In genomic region chr12:21814327-21814726, GRCh38 we compare ENCODE assay signal across 17 cellular contexts. TPM values are rescaled to one million over a fixed set of nuclear protein-coding genes. Genes with fewer than 3 reads are reported as not detected.
DNase-seq lines count a peak whose midpoint lies in the region; ATAC-seq, FAIRE-seq and TF ChIP-seq lines count a peak whose summit lies in the region.
"Had no signal": no experiment of that assay in that cellular context is flagged by ENCODE, and none has a peak within 500 bp of the region (broad histone marks: within the 10 kb centered on the region; RNA-seq: fewer than 3 reads in every experiment).

No MANE protein-coding gene starts in this region.

- H3K27ac ChIP-seq in heart left ventricle (peak overlapping the region in 10 of 12 donors; percentile 5 to 67 (median 43)), right cardiac atrium (ENCODE audit: low read length) (no peak overlapping the region), 22Rv1 (peak overlapping the region; percentile 39), HepG2 (ENCODE audit: extremely low read length, insufficient read depth, low read length) (no peak overlapping the region), pancreas (no peak overlapping the region), vagina (no peak overlapping the region)
- H3K27ac ChIP-seq: BLaER1 had no signal

- POLR2A ChIA-PET in HepG2 (lab: Yijun Ruan, JAX): no interaction called here

- no peak for TF ChIP-seq EP300 in HepG2 (IDR thresholded peaks at IDR 0.05; ENCODE audit: low read depth in 2 of 2, low read length in 2 of 2)
- TF ChIP-seq EP300 in HepG2 (CRISPR knock-in tag; IDR thresholded peaks at IDR 0.05; ENCODE audit: borderline replicate concordance): no peak

- no peak overlapping the region for H2AFZ ChIP-seq in HepG2 (ENCODE audit: low read length)

- ATAC-seq in heart left ventricle (no peak), right cardiac atrium (no peak), HepG2 (no peak), pancreas (peak in 3 of 4 donors; percentile 32 to 60 (median 38))
- ATAC-seq: GM12878 had no signal

- H3K27me3 ChIP-seq in heart left ventricle (no peaks in the 10 kb centered on the region), right cardiac atrium (ENCODE audit: control insufficient read depth, insufficient read depth) (no peaks in the 10 kb centered on the region), HepG2 (ENCODE audit: control insufficient read depth in 1 of 2, insufficient read depth in 2 of 2, low read length in 2 of 2) (no peaks in the 10 kb centered on the region), pancreas (no peaks in the 10 kb centered on the region), vagina (no peaks in the 10 kb centered on the region)
- H3K27me3 ChIP-seq: BLaER1 had no signal

- 88 to 97% (median 94%) methylated on average over 2 of the region's 2 CpGs for WGBS in heart left ventricle, 4 donors
- 85% methylated on average over 2 of the region's 2 CpGs for WGBS in right cardiac atrium
- WGBS in HepG2 (ENCODE audit: low lambda C conversion rate): 32% methylated on average over 2 of the region's 2 CpGs
- WGBS in pancreas, 2 donors: 68 to 70% methylated on average over 2 of the region's 2 CpGs

- CTCF ChIA-PET in HepG2 (lab: Yijun Ruan, JAX; ENCODE audit: low intra/inter-chr PET ratio, low total read pairs): no interaction called here

- TF ChIP-seq CTCF in heart left ventricle (IDR thresholded peaks at IDR 0.05) (no peak), 22Rv1 (IDR thresholded peaks at IDR 0.05) (no peak), HepG2 (CRISPR knock-in tag; IDR thresholded peaks at IDR 0.05) (no peak), pancreas (IDR thresholded peaks at IDR 0.05) (no peak), vagina (IDR thresholded peaks at IDR 0.05) (no peak)

- no TSS peak for BruUV-seq in HepG2 (replicated peaks; lab: Mats Ljungman, UMichigan)

- H4K20me1 ChIP-seq in HepG2 (ENCODE audit: insufficient read depth, low read length): no peaks in the 10 kb centered on the region
- H4K20me1 ChIP-seq: BLaER1 had no signal

- H3K9me3 ChIP-seq in heart left ventricle (no peaks in the 10 kb centered on the region), right cardiac atrium (ENCODE audit: control insufficient read depth, low read length) (no peaks in the 10 kb centered on the region), HepG2 (ENCODE audit: low read length) (peaks cover 10% of the 10 kb centered on the region; the same call in 1 of the 2 replicates), pancreas (no peaks in the 10 kb centered on the region), vagina (no peaks in the 10 kb centered on the region)
- H3K9me3 ChIP-seq: BLaER1 had no signal

- H3K79me2 ChIP-seq in HepG2 (ENCODE audit: insufficient read depth, low read length): no peaks in the 10 kb centered on the region

- intact Hi-C loops in heart left ventricle (cut with DNase I): loop anchor here in 1 of 10 donors (5.0 kb wide), 1 partner anchor 37 kb away; no protein-coding TSS in a partner anchor
- intact Hi-C loops in right cardiac atrium (cut with DNase I): no loop called here
- intact Hi-C loops in HepG2 (cut with micrococcal nuclease; ENCODE audit: unreplicated experiment): no loop called here
- intact Hi-C loops in pancreas (cut with DNase I): no loop called here
- intact Hi-C loops in vagina (cut with DNase I): no loop called here

- TF ChIP-seq RAD21 in HepG2 (CRISPR knock-in tag; IDR thresholded peaks at IDR 0.05): no peak

- H3K4me1 ChIP-seq in heart left ventricle: peaks cover 0 to 31% (median 5%) of the 10 kb centered on the region in 12 donors
- H3K4me1 ChIP-seq in right cardiac atrium (ENCODE audit: control insufficient read depth, insufficient read depth, low read length): peaks cover 4% of the 10 kb centered on the region
- 0 out of 2 replicates have a peak, but pooled peaks cover 9% of the 10 kb centered on the region for H3K4me1 ChIP-seq in HepG2 (ENCODE audit: insufficient read depth, low read length)
- peaks cover 0 to 6% (median 0%) of the 10 kb centered on the region in 3 donors for H3K4me1 ChIP-seq in pancreas
- peaks cover 8% of the 10 kb centered on the region for H3K4me1 ChIP-seq in vagina
- H3K4me1 ChIP-seq: BLaER1 had no signal

- H3K4me2 ChIP-seq in HepG2 (ENCODE audit: low read depth, low read length): no peak overlapping the region; the same call in 1 of the 2 replicates
- H3K4me2 ChIP-seq: BLaER1 had no signal

- in situ Hi-C loops in HepG2 (cut with HindIII; ENCODE audit: extremely low pct_ligation_motif_present, low pct_unique_long_range_greater_than_20kb): no loop called here

- no peak for TF ChIP-seq POLR2A in heart left ventricle (IDR thresholded peaks at IDR 0.05)
- TF ChIP-seq POLR2A in HepG2 (IDR thresholded peaks at IDR 0.05; ENCODE audit: insufficient read depth in 1 of 2, low read depth in 2 of 2, low read length in 2 of 2): no peak
- no peak for TF ChIP-seq POLR2A in vagina (IDR thresholded peaks at IDR 0.05)

- no peak overlapping the region for H3K4me3 ChIP-seq in heart left ventricle
- H3K4me3 ChIP-seq in right cardiac atrium (ENCODE audit: low read length): no peak overlapping the region
- H3K4me3 ChIP-seq in HepG2 (replicated peaks in 1 of 3; ENCODE audit: insufficient read depth in 1 of 3, low read depth in 2 of 3, low read length in 3 of 3): no peak overlapping the region
- H3K4me3 ChIP-seq in pancreas: no peak overlapping the region
- H3K4me3 ChIP-seq in vagina: no peak overlapping the region
- H3K4me3 ChIP-seq: BLaER1, GM12878 had no signal

- FAIRE-seq in HepG2 (lab: Jason Lieb, UNC): no peak
- no peak for FAIRE-seq in pancreas (lab: Jason Lieb, UNC)
- FAIRE-seq: GM12878, H1 had no signal

- DNase-seq in heart left ventricle (no peak), right cardiac atrium (no peak), HepG2 (ENCODE audit: low spot score) (no peak), pancreas (no peak), vagina (ENCODE audit: extremely low spot score in 2 of 2) (no peak)
- DNase-seq in activated CD8-positive, alpha-beta memory T cell treated with anti-CD3 and anti-CD28 coated beads for 24 hours: no peak
- DNase-seq: 8988T; Calu3; CD4-positive, alpha-beta memory T cell; DMS79 treated with DMSO at 0.1 percent for 48 hours; H9 had no signal

- H3K36me3 ChIP-seq in heart left ventricle (peaks cover 0 to 55% (median 7%) of the 10 kb centered on the region in 9 donors), HepG2 (replicated peaks in 1 of 2; ENCODE audit: control insufficient read depth in 1 of 2, insufficient read depth in 2 of 2, low read length in 2 of 2) (no peaks in the 10 kb centered on the region), pancreas (no peaks in the 10 kb centered on the region), vagina (no peaks in the 10 kb centered on the region)
- H3K36me3 ChIP-seq: BLaER1 had no signal

- no peak overlapping the region for H3K9ac ChIP-seq in HepG2 (ENCODE audit: insufficient read depth, low read depth, low read length)
- H3K9ac ChIP-seq: BLaER1 had no signal

TF ChIP-seq in HepG2, 621 proteins besides CTCF, POLR2A, EP300 and RAD21 (continues in another document):
- peak; percentile 26; the same call in 1 of the 2 replicates for TF ChIP-seq HNF4A (CRISPR knock-in tag; IDR thresholded peaks at IDR 0.05)
- no peak for TF ChIP-seq FOXP1 (IDR thresholded peaks at IDR 0.05)
- TF ChIP-seq FOXP1 (CRISPR knock-in tag; IDR thresholded peaks at IDR 0.05): 0 out of 2 replicates have a peak, but pooled peaks have one; percentile 18
- TF ChIP-seq ZBTB49 (CRISPR knock-in tag; IDR thresholded peaks at IDR 0.05; ENCODE audit: borderline replicate concordance): no peak

RNA-seq across cellular contexts. Expression of gene KCNJ8, which starts 39.8 kb away (rescaled TPM):
- total RNA-seq in heart left ventricle (100 to 1,000 TPM in 1 of 9 donors, 10 to 100 TPM in 8; 42.7 to 147 (median 56.5) TPM), right cardiac atrium (10 to 100 TPM; 37.5 to 45.0 (median 40.4) TPM), HepG2 (2016; rRNA removed; fragmentation: Illumina TruSeq; extraction: Trizol) (not detected in 2 replicates), pancreas (10 to 100 TPM; 17.3 to 28.8 (median 25.2) TPM), vagina (17.2 TPM)
- polyA plus RNA-seq in heart left ventricle (10 to 100 TPM; 17.0 to 89.6 TPM), right cardiac atrium (25.7 TPM), HepG2 (2011; rRNA removed) (not detected in 2 replicates), pancreas (10 to 100 TPM in 1 of 2 donors, 1 to 10 TPM in 1; 7.9 to 19.4 TPM)
- total RNA-seq in HepG2 (2016; cell fraction: cytosol; rRNA removed; fragmentation: Illumina TruSeq; extraction: Trizol; ENCODE audit: low read depth): not detected in 2 replicates
- not detected in 2 replicates for total RNA-seq in HepG2 (2016; cell fraction: insoluble cytoplasmic fraction; rRNA removed; fragmentation: Illumina TruSeq; extraction: Trizol)
- not detected in 2 replicates for total RNA-seq in HepG2 (2016; cell fraction: membrane; rRNA removed; fragmentation: Illumina TruSeq; extraction: Trizol)
- not detected in 2 replicates for total RNA-seq in HepG2 (2016; cell fraction: nucleus; rRNA removed; fragmentation: Illumina TruSeq; extraction: Trizol)
- not detected in 2 replicates for polyA plus RNA-seq in HepG2 (2011; cell fraction: cytosol; rRNA removed)
- polyA plus RNA-seq in HepG2 (2011; cell fraction: nucleus; rRNA removed): not detected in 2 replicates
- not detected in 2 replicates for polyA plus RNA-seq in HepG2 (2012)
- polyA plus RNA-seq in HepG2 (2016; cell fraction: cytosol; fragmentation: Illumina TruSeq; extraction: Trizol; ENCODE audit: low read depth): not detected in 2 replicates
- not detected in 2 replicates for polyA plus RNA-seq in HepG2 (2016; cell fraction: insoluble cytoplasmic fraction; fragmentation: Illumina TruSeq; extraction: Trizol; ENCODE audit: low read depth)
- not detected in 2 replicates for polyA plus RNA-seq in HepG2 (2016; cell fraction: membrane; fragmentation: Illumina TruSeq; extraction: Trizol; ENCODE audit: low read depth)
- polyA plus RNA-seq in HepG2 (2016; cell fraction: nucleus; fragmentation: Illumina TruSeq; extraction: Trizol; ENCODE audit: insufficient read depth, low read depth): not detected in 2 replicates
- polyA minus RNA-seq in HepG2 (2011; rRNA and poly(A)+ RNA removed; ENCODE audit: low replicate concordance): not detected in 2 replicates
- polyA minus RNA-seq in HepG2 (2011; cell fraction: cytosol; rRNA and poly(A)+ RNA removed): not detected in 2 replicates
- polyA minus RNA-seq in HepG2 (2011; cell fraction: nucleus; rRNA and poly(A)+ RNA removed): not detected in 2 replicates
- total RNA-seq: A673, Calu3, GM12878 had no signal
- polyA plus RNA-seq: CD14-positive monocyte; CD4-positive, alpha-beta memory T cell; GM12878 had no signal

Comparison
In these comparisons a context has a peak if more than half of its experiments do, and no peak if none do; other contexts are left out.
1. H3K27ac ChIP-seq: peak in heart left ventricle (10 of 12) and 22Rv1 (single experiment); none in right cardiac atrium (single experiment), HepG2 (single experiment), pancreas (0 of 4) and vagina (single experiment).
2. ATAC-seq: peak in pancreas (3 of 4); none in heart left ventricle (0 of 4), right cardiac atrium (0 of 2) and HepG2 (single experiment).
3. RNA of gene KCNJ8, which starts 39.8 kb away (total RNA-seq): 42.7 to 147 TPM in heart left ventricle, 37.5 to 45.0 TPM in right cardiac atrium, 17.3 to 28.8 TPM in pancreas and 17.2 TPM in vagina (single experiment); not detected in HepG2; every median in the first group is over 10 times any median in the second.